21 cellular contexts compared by ENCODE assay signal in the genomic region with DNA sequence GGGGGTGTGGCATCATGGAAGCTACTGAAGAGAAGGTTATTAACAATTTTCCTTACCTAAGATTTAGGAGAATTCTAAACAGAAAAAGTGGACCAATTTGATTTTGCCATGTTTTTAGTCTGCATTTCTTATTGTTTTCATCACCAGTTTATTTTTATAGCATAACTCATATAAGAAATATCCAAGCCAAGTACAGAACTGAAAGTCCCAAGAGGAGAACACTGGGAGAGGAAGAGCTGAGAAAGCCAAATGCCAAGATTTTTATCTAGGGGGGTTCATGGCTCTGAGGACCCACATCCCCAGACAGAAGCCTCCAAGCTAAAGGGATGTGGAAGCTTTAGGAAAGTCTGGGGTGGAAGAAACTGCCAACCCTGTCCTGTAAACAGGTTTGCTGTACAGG.
DNase-seq lines count a peak whose midpoint lies in the region; ATAC-seq and TF ChIP-seq lines count a peak whose summit lies in the region.
"Had no signal": no experiment of that assay in that cellular context is flagged by ENCODE, and none has a peak within 500 bp of the region (broad histone marks: within the 10 kb centered on the region; RNA-seq: fewer than 3 reads in every experiment).

No MANE protein-coding gene starts in this region.

- H3K4me1 ChIP-seq in ACC112 (ENCODE audit: control insufficient read depth, insufficient read depth, low read length, unreplicated experiment), result peaks cover 19% of the 10 kb centered on the region
- no peaks in the 10 kb centered on the region for H3K4me1 ChIP-seq in tibial nerve

- H3K27ac Mint-ChIP-seq in chondrocyte (ENCODE audit: unreplicated experiment), result peak overlapping the region; percentile 68
- H3K27ac Mint-ChIP-seq in naive thymus-derived CD8-positive, alpha-beta T cell, result no peak overlapping the region
- H3K27ac Mint-ChIP-seq: CD8-positive, alpha-beta T cell had no signal

- H3K9me3 Mint-ChIP-seq in chondrocyte (ENCODE audit: low read depth), result no peaks in the 10 kb centered on the region
- H3K9me3 Mint-ChIP-seq in naive thymus-derived CD8-positive, alpha-beta T cell, result no peaks in the 10 kb centered on the region
- H3K9me3 Mint-ChIP-seq: CD8-positive, alpha-beta T cell had no signal

- H3K4me1 Mint-ChIP-seq in chondrocyte (ENCODE audit: low read depth), result peaks cover 19% of the 10 kb centered on the region
- no peaks in the 10 kb centered on the region for H3K4me1 Mint-ChIP-seq in naive thymus-derived CD8-positive, alpha-beta T cell

- ATAC-seq in naive thymus-derived CD8-positive, alpha-beta T cell, result no peak
- ATAC-seq: CD8-positive, alpha-beta T cell; HCT116; PC-3 had no signal

- no peak for TF ChIP-seq POLR2A in tibial nerve (IDR thresholded peaks at IDR 0.05)

- no peak for TF ChIP-seq EP300 in tibial nerve (IDR thresholded peaks at IDR 0.05)

- H3K27me3 Mint-ChIP-seq in chondrocyte (ENCODE audit: low read depth), result no peaks in the 10 kb centered on the region
- H3K27me3 Mint-ChIP-seq in naive thymus-derived CD8-positive, alpha-beta T cell, result peaks cover 0 to 1% (median 0%) of the 10 kb centered on the region in 5 donors

- no peaks in the 10 kb centered on the region for H3K36me3 Mint-ChIP-seq in chondrocyte (ENCODE audit: low read depth)
- no peaks in the 10 kb centered on the region for H3K36me3 Mint-ChIP-seq in naive thymus-derived CD8-positive, alpha-beta T cell
- H3K36me3 Mint-ChIP-seq: CD8-positive, alpha-beta T cell had no signal

- H2AFZ ChIP-seq in ACC112 (ENCODE audit: low read length, unreplicated experiment), result peak overlapping the region; percentile 62

- H3K9me3 ChIP-seq in tibial nerve, result no peaks in the 10 kb centered on the region

- TF ChIP-seq CTCF in chondrocyte (IDR thresholded peaks at IDR 0.05), result no peak
- TF ChIP-seq CTCF in tibial nerve (IDR thresholded peaks at IDR 0.05), result no peak

- H3K4me3 ChIP-seq in ACC112 (ENCODE audit: low read depth, low read length) (peak overlapping the region; percentile 8; the same call in 1 of the 2 replicates), tibial nerve (no peak overlapping the region)

- H3K27me3 ChIP-seq in ACC112 (ENCODE audit: insufficient read depth, low read length), result no peaks in the 10 kb centered on the region
- H3K27me3 ChIP-seq in tibial nerve, result no peaks in the 10 kb centered on the region

- peak; percentile 47 for DNase-seq in EH (ENCODE audit: low read depth)
- DNase-seq in chondrocyte (ENCODE audit: low spot score), result no peak
- peak; percentile 50 for DNase-seq in hepatic stellate cell (ENCODE audit: low spot score)
- DNase-seq in stimulated activated CD4-positive, alpha-beta T cell treated with anti-CD3 and anti-CD28 coated beads, Interleukin-2, amount 100 ng/mL, for 24 hours, result no peak
- DNase-seq in naive thymus-derived CD8-positive, alpha-beta T cell, result no peak
- DNase-seq in NCI-H2171 (lab: John Stamatoyannopoulos, UW), result no peak
- no peak for DNase-seq in tibial nerve (ENCODE audit: low spot score in 2 of 2)
- DNase-seq: C1 segment of cervical spinal cord; CD8-positive, alpha-beta T cell; MV-4-11; NCI-H1105; NCI-H1436 treated with DMSO at 0.1 percent for 48 hours; NCI-H2029; NCI-H446 treated with DMSO at 0.1 percent for 48 hours; NCI-H526; NCI-H82; NK-92 treated with Interleukin-12 subunit alpha and Interleukin-12 subunit beta, amount 100 ng/mL, for 24 hours; PC-3 had no signal

- H3K36me3 ChIP-seq in ACC112 (ENCODE audit: insufficient read depth, low read length) (no peaks in the 10 kb centered on the region), tibial nerve (no peaks in the 10 kb centered on the region)

- H3K27ac ChIP-seq in ACC112 (ENCODE audit: low read depth, low read length) (peak overlapping the region; percentile 51), tibial nerve (no peak overlapping the region)
- H3K27ac ChIP-seq: HL-60 had no signal

- POLR2A ChIA-PET in naive thymus-derived CD8-positive, alpha-beta T cell (lab: Charles Lee), result no interaction called here

- H3K4me3 Mint-ChIP-seq in chondrocyte (ENCODE audit: unreplicated experiment), result no peak overlapping the region
- H3K4me3 Mint-ChIP-seq in naive thymus-derived CD8-positive, alpha-beta T cell, result no peak overlapping the region
- H3K4me3 Mint-ChIP-seq: CD8-positive, alpha-beta T cell had no signal

- no peaks in the 10 kb centered on the region for H3K79me2 ChIP-seq in ACC112 (ENCODE audit: control insufficient read depth, insufficient read depth, low read length, unreplicated experiment)

Comparison
In these comparisons a context has a peak if more than half of its experiments do, and no peak if none do; other contexts are left out.
1. DNase-seq: peak in EH (single experiment) and hepatic stellate cell (single experiment); none in chondrocyte (single experiment), stimulated activated CD4-positive, alpha-beta T cell treated with anti-CD3 and anti-CD28 coated beads, Interleukin-2, amount 100 ng/mL, for 24 hours (0 of 2), naive thymus-derived CD8-positive, alpha-beta T cell (0 of 10), NCI-H2171 (single experiment) and tibial nerve (0 of 2).